8 cellular contexts compared by ENCODE assay signal in the genomic region with DNA sequence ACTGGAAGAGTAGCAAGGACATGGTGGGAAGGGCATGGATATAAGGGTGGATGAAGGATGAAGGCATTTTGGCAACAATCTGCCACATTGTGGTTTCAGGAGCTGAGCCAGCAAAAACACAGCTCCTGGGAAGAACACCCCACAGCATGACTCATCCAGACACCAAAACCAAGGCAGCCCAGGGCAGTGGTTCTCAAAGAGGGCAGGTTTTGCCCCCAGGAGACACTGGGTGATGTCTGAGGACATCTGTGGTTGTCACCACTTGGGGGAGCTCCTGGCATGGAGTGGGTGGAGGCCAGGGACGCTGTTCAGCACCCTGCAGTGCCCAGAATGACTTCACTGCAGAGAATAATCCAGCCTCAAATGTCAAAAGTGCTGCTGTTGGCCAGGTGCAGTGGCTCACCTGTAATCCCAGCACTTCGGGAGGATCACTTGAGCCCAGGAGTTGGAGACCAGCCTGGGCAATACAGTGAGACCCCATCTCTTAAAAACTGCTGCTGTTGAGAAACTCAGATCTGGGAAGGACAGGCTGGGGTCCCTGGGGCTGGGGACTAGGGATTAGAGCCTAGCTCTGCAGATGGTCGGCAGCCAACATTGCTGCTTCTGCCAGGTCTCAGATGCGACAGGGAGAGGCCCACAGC. TPM values are rescaled to one million over a fixed set of nuclear protein-coding genes. Genes with fewer than 3 reads are reported as not detected.
A peak's percentile ranks its signal among the peaks of the same experiment; 100 is the strongest.
DNase-seq lines count a peak whose midpoint lies in the region; ATAC-seq and TF ChIP-seq lines count a peak whose summit lies in the region.

No MANE protein-coding gene starts in this region.

- TF ChIP-seq POLR2A in heart left ventricle (IDR thresholded peaks at IDR 0.05) (no peak), esophagus muscularis mucosa (IDR thresholded peaks at IDR 0.05; ENCODE audit: low read depth) (no peak)

- 65 to 67% (median 66%) methylated on average over 3 to 4 of the region's 4 CpGs for WGBS in heart left ventricle, 4 donors
- WGBS in esophagus muscularis mucosa: 83% methylated on average over 2 of the region's 4 CpGs

- DNase-seq in heart left ventricle (no peak), Right ventricle myocardium inferior (ENCODE audit: missing footprints) (no peak), NCI-H774 (lab: John Stamatoyannopoulos, UW) (peak; percentile 31), adipocyte (ENCODE audit: low read depth) (peak; percentile 53), mucosa of descending colon (peak in 2 of 3 donors; percentile 62 to 68), esophagus muscularis mucosa (ENCODE audit: extremely low spot score) (no peak)

- intact Hi-C loops in heart left ventricle (cut with DNase I) (no loop called here), Right ventricle myocardium inferior (cut with DNase I) (no loop called here), mucosa of descending colon (cut with DNase I, micrococcal nuclease) (no loop called here), esophagus muscularis mucosa (cut with DNase I) (no loop called here)

- H3K4me3 ChIP-seq in heart left ventricle (no peak overlapping the region), adipocyte (ENCODE audit: low read length) (no peak overlapping the region), mucosa of descending colon (no peak overlapping the region), esophagus muscularis mucosa (no peak overlapping the region)

- H3K27ac ChIP-seq in heart left ventricle (no peak overlapping the region), esophagus muscularis mucosa (replicated peaks in 1 of 4) (no peak overlapping the region)

- no peaks in the 10 kb centered on the region for H3K4me1 ChIP-seq in heart left ventricle
- no peaks in the 10 kb centered on the region for H3K4me1 ChIP-seq in adipocyte (ENCODE audit: control insufficient read depth, insufficient read depth, low read length)
- no peaks in the 10 kb centered on the region for H3K4me1 ChIP-seq in mucosa of descending colon (ENCODE audit: low read depth)
- no peaks in the 10 kb centered on the region for H3K4me1 ChIP-seq in esophagus muscularis mucosa

- peak in 8 of 12 donors; percentile 6 to 48 (median 28) for TF ChIP-seq CTCF in heart left ventricle (IDR thresholded peaks at IDR 0.05)
- TF ChIP-seq CTCF in mucosa of descending colon (IDR thresholded peaks at IDR 0.05): no peak
- TF ChIP-seq CTCF in esophagus muscularis mucosa (IDR thresholded peaks at IDR 0.05): peak in 1 of 3 experiments; percentile 11

- no peaks in the 10 kb centered on the region for H3K27me3 ChIP-seq in heart left ventricle
- peaks cover 18% of the 10 kb centered on the region for H3K27me3 ChIP-seq in adipocyte (replicated peaks; ENCODE audit: control insufficient read depth, insufficient read depth, low read length)
- H3K27me3 ChIP-seq in esophagus muscularis mucosa: no peaks in the 10 kb centered on the region

- peak in 1 of 4 donors; percentile 36 for ATAC-seq in heart left ventricle
- no peak for ATAC-seq in Right ventricle myocardium inferior
- peak; percentile 44 for ATAC-seq in mucosa of descending colon
- no peak for ATAC-seq in HG03469 (IDR thresholded peaks at IDR 0.05; ENCODE audit: unreplicated experiment)
- no peak for ATAC-seq in GM18861 (IDR thresholded peaks at IDR 0.05; ENCODE audit: unreplicated experiment)

- H3K36me3 ChIP-seq in heart left ventricle (no peaks in the 10 kb centered on the region), adipocyte (ENCODE audit: control insufficient read depth, insufficient read depth, low read length, severe bottlenecking) (no peaks in the 10 kb centered on the region), mucosa of descending colon (ENCODE audit: low read depth) (no peaks in the 10 kb centered on the region), esophagus muscularis mucosa (no peaks in the 10 kb centered on the region)

- H3K9ac ChIP-seq in adipocyte (ENCODE audit: low read length): no peak overlapping the region

- H3K9me3 ChIP-seq in heart left ventricle (peaks cover 0 to 21% (median 11%) of the 10 kb centered on the region in 12 donors), adipocyte (ENCODE audit: control insufficient read depth, low read length) (peaks cover 19% of the 10 kb centered on the region), mucosa of descending colon (peaks cover 12% of the 10 kb centered on the region), esophagus muscularis mucosa (peaks cover 3 to 22% (median 19%) of the 10 kb centered on the region in 4 donors)

- TF ChIP-seq EP300 in esophagus muscularis mucosa (IDR thresholded peaks at IDR 0.05): no peak

RNA-seq across cellular contexts. Expression of a gene that starts 16.1 kb away (rescaled TPM):
- total RNA-seq in heart left ventricle (under 1 TPM in 1 of 9 donors, not detected in 8; 0.16 TPM), Right ventricle myocardium inferior (not detected), mucosa of descending colon (under 1 TPM in 1 of 3 donors, not detected in 2; 0.66 TPM), esophagus muscularis mucosa (under 1 TPM in 1 of 4 donors, not detected in 3; 0.69 TPM)
- polyA plus RNA-seq in heart left ventricle: under 1 TPM in 1 of 2 donors, not detected in 1; 0.08 TPM

RNA-seq across cellular contexts. Expression of a gene that starts 27.8 kb away (rescaled TPM):
- total RNA-seq in heart left ventricle: not detected
- not detected for polyA plus RNA-seq in heart left ventricle
- not detected for total RNA-seq in Right ventricle myocardium inferior
- total RNA-seq in mucosa of descending colon: 1 to 10 TPM in 1 of 3 donors, under 1 TPM in 2; 0.09 to 2.2 (median 0.22) TPM
- total RNA-seq in esophagus muscularis mucosa: 1 to 10 TPM in 1 of 4 donors, under 1 TPM in 3; 0.42 to 1.3 (median 0.82) TPM

Comparison
In these comparisons a context has a peak if more than half of its experiments do, and no peak if none do; other contexts are left out.
1. DNase-seq: peak in NCI-H774 (single experiment), adipocyte (single experiment) and mucosa of descending colon (2 of 3); none in heart left ventricle (0 of 5), Right ventricle myocardium inferior (single experiment) and esophagus muscularis mucosa (single experiment).